ENCODE assay signal across 8 cellular contexts in the genomic region with DNA sequence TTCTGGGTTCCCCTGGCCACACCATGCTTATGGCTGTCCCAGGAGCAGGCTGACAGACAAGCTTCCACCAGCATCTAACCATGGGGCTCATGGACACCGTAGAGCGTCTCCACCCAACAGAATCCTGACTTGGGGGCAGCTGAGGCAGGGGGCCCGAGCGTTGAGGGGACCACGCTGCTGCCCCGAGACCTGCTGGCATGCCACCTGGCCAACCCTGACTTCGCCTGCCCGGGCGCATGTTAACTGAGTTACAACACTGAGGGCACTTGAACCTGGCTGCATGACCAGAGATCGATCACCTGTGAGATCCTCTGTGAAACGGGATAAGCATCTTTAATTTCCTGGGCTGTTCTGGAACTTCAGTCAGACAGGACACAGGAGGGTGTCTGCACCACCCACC. TPM values are rescaled to one million over a fixed set of nuclear protein-coding genes. Genes with fewer than 3 reads are reported as not detected.
DNase-seq lines count a peak whose midpoint lies in the region; ATAC-seq, FAIRE-seq and TF ChIP-seq lines count a peak whose summit lies in the region.

No MANE protein-coding gene starts in this region.

- H3K27ac ChIP-seq in Peyer's patch (peak overlapping the region; percentile 15 to 95 (median 88)), esophagus (ENCODE audit: low read depth in 2 of 2, low read length in 1 of 2) (peak overlapping the region; percentile 98 to 99), pancreas (peak overlapping the region in 3 of 4 donors; percentile 89 to 94 (median 93))

- TF ChIP-seq CTCF in CD14-positive monocyte (IDR thresholded peaks at IDR 0.05) (no peak), Peyer's patch (IDR thresholded peaks at IDR 0.05) (no peak), pancreas (IDR thresholded peaks at IDR 0.05) (no peak)

- ATAC-seq in pancreas (no peak), GM21528 (IDR thresholded peaks at IDR 0.05; ENCODE audit: low FRiP score, unreplicated experiment) (no peak)

- peak overlapping the region; percentile 99 to 100 (median 100) for H3K27ac Mint-ChIP-seq in CD14-positive monocyte

- H3K27me3 ChIP-seq in Peyer's patch (no peaks in the 10 kb centered on the region), esophagus (ENCODE audit: control insufficient read depth in 1 of 2, insufficient read depth in 2 of 2, low read length in 2 of 2) (no peaks in the 10 kb centered on the region), pancreas (no peaks in the 10 kb centered on the region)

- FAIRE-seq in pancreas (lab: Jason Lieb, UNC) = no peak

- H3K4me3 ChIP-seq in Peyer's patch (peak overlapping the region in 1 of 4 donors; percentile 60), esophagus (ENCODE audit: low read depth in 1 of 2, low read length in 2 of 2) (no peak overlapping the region), pancreas (peak overlapping the region in 1 of 4 donors; percentile 60)

- H3K36me3 ChIP-seq in Peyer's patch (peaks cover 0 to under 1% (median 0%) of the 10 kb centered on the region in 3 donors), esophagus (ENCODE audit: control insufficient read depth in 2 of 2, insufficient read depth in 2 of 2, low read length in 1 of 2) (peaks cover 0 to 36% of the 10 kb centered on the region in 2 donors), pancreas (no peaks in the 10 kb centered on the region)

- H3K9me3 ChIP-seq in Peyer's patch = no peaks in the 10 kb centered on the region
- H3K9me3 ChIP-seq in esophagus (ENCODE audit: control insufficient read depth in 2 of 2, insufficient read depth in 1 of 2, low read depth in 1 of 2, low read length in 1 of 2) = no peaks in the 10 kb centered on the region
- no peaks in the 10 kb centered on the region for H3K9me3 ChIP-seq in pancreas

- no peak for DNase-seq in CD14-positive monocyte (ENCODE audit: low spot score)
- DNase-seq in Peyer's patch = no peak
- DNase-seq in pancreas = peak in 2 of 6 donors; percentile 31 to 79
- no peak for DNase-seq in middle frontal gyrus (ENCODE audit: extremely low spot score, low spot score)
- no peak for DNase-seq in amniotic stem cell (lab: John Stamatoyannopoulos, UW)
- DNase-seq in HUDEP-2 (lab: John Stamatoyannopoulos, UW; ENCODE audit: unreplicated experiment in 76 of 76) = no peak

- H3K36me3 Mint-ChIP-seq in CD14-positive monocyte = peaks cover 36 to 68% of the 10 kb centered on the region in 2 donors

- peak overlapping the region; percentile 78 to 90 for H3K4me3 Mint-ChIP-seq in CD14-positive monocyte

- no peak for TF ChIP-seq POLR2A in Peyer's patch (IDR thresholded peaks at IDR 0.05)

- intact Hi-C loops in CD14-positive monocyte (cut with micrococcal nuclease) = loop anchor here (2.0 to 10.0 kb wide), 5 partner anchors 14 to 284 kb away; a partner anchor contains a TSS
- intact Hi-C loops in pancreas (cut with DNase I) = loop anchor here in 1 of 3 donors (5.0 kb wide), 1 partner anchor 227 kb away; no protein-coding TSS in a partner anchor

- H3K4me1 ChIP-seq in Peyer's patch (peaks cover 0 to 55% (median 5%) of the 10 kb centered on the region in 4 donors), esophagus (ENCODE audit: control insufficient read depth in 2 of 2, insufficient read depth in 2 of 2, low read length in 1 of 2) (peaks cover 5 to 36% of the 10 kb centered on the region in 2 donors), pancreas (peaks cover 0 to 19% (median 14%) of the 10 kb centered on the region in 3 donors)

- peaks cover 91% of the 10 kb centered on the region for H3K4me1 Mint-ChIP-seq in CD14-positive monocyte

- H3K9me3 Mint-ChIP-seq in CD14-positive monocyte = peaks cover 0 to 2% (median 0%) of the 10 kb centered on the region in 7 donors

- WGBS in esophagus, 2 donors = 77 to 79% methylated on average over 11 of the region's 11 CpGs
- 66 to 70% methylated on average over 11 of the region's 11 CpGs for WGBS in pancreas, 2 donors

- peaks cover 0 to 2% (median 0%) of the 10 kb centered on the region in 3 donors for H3K27me3 Mint-ChIP-seq in CD14-positive monocyte (ENCODE audit: low read depth in 3 of 3)

RNA-seq across cellular contexts. Expression of a gene that starts 13.7 kb away (rescaled TPM):
- polyA plus RNA-seq in CD14-positive monocyte = 10 to 100 TPM; 28.8 to 37.2 TPM
- total RNA-seq in Peyer's patch = 10 to 100 TPM; 13.8 to 28.9 (median 21.0) TPM
- 10 to 100 TPM; 14.3 to 15.5 TPM for polyA plus RNA-seq in esophagus
- 10 to 100 TPM in 3 of 6 donors, 1 to 10 TPM in 3; 9.2 to 16.0 (median 10.2) TPM for total RNA-seq in pancreas
- 10 to 100 TPM in 1 of 2 donors, 1 to 10 TPM in 1; 9.2 to 10.5 TPM for polyA plus RNA-seq in pancreas

RNA-seq across cellular contexts. Expression of a gene that starts 43.7 kb away (rescaled TPM):
- polyA plus RNA-seq in CD14-positive monocyte = 1 to 10 TPM; 9.0 to 9.5 TPM
- total RNA-seq in Peyer's patch = 10 to 100 TPM; 53.6 to 91.6 (median 80.2) TPM
- polyA plus RNA-seq in esophagus = 10 to 100 TPM; 12.3 to 19.1 TPM
- 10 to 100 TPM in 2 of 6 donors, 1 to 10 TPM in 4; 6.7 to 17.3 (median 9.4) TPM for total RNA-seq in pancreas
- polyA plus RNA-seq in pancreas = 10 to 100 TPM; 18.0 to 20.5 TPM
